ENCODE assay signal across 20 cellular contexts in the genomic region with DNA sequence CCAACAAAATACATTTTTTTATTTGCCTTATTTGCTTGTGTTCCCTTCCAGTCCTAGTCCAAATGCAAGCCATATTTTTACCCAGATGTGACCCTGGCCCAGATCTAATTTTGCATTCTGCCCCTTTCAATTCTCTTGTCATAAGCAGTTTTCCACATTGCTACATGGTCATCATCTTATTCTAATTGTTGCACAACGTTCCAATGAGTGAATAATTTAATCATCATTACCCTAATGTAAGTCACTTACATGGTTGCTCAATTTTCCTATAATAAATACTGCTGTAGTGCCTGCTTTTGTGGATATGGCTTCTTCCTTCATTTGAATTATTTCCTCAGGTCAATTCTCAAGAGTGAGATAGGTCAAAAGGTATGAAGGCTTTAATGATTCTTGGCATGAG. TPM values are rescaled to one million over a fixed set of nuclear protein-coding genes. Genes with fewer than 3 reads are reported as not detected.
DNase-seq lines count a peak whose midpoint lies in the region; ATAC-seq, FAIRE-seq and TF ChIP-seq lines count a peak whose summit lies in the region.
"Had no signal": no experiment of that assay in that cellular context is flagged by ENCODE, and none has a peak within 500 bp of the region (broad histone marks: within the 10 kb centered on the region; RNA-seq: fewer than 3 reads in every experiment).

No MANE protein-coding gene starts in this region.

- H3K9me1 ChIP-seq in endothelial cell of umbilical vein (replicated peaks; ENCODE audit: control insufficient read depth, extremely low read depth, insufficient read depth, low read length), result no peaks in the 10 kb centered on the region

- no peak for ATAC-seq in activated naive CD8-positive, alpha-beta T cell treated with anti-CD3 and anti-CD28 coated beads, Interleukin-2, amount 50 U/mL, for 24 hours
- no peak for ATAC-seq in left lobe of liver
- ATAC-seq: GM23338 had no signal

- H3K79me2 ChIP-seq in Karpas-422 (ENCODE audit: low read length), result no peaks in the 10 kb centered on the region
- no peaks in the 10 kb centered on the region for H3K79me2 ChIP-seq in endothelial cell of umbilical vein (ENCODE audit: control insufficient read depth, insufficient read depth, low read length)

- H3K4me1 ChIP-seq in Karpas-422 (ENCODE audit: low read length) (peaks cover 21% of the 10 kb centered on the region), endothelial cell of umbilical vein (ENCODE audit: control insufficient read depth, extremely low read depth, insufficient read depth, low read length) (no peaks in the 10 kb centered on the region)
- H3K4me1 ChIP-seq: BE2C, HAP-1, Peyer's patch had no signal

- no peak for TF ChIP-seq CTCF in endothelial cell of umbilical vein (IDR thresholded peaks at IDR 0.05; ENCODE audit: extremely low read depth in 1 of 2, insufficient read depth in 1 of 2, low read depth in 1 of 2, low read length in 2 of 2)

- CTCF ChIA-PET in endothelial cell of umbilical vein (lab: Charles Lee), result interaction anchor here (0.5 to 0.7 kb wide), 2 partner anchors 12 to 54 kb away, joined by 3 read pairs; no protein-coding TSS in a partner anchor

- dilution Hi-C loops in endothelial cell of umbilical vein (cut with MboI; ENCODE audit: extremely low pct_ligation_motif_present, low sequenced_read_pairs), result no loop called here

- H3K9me3 ChIP-seq in Karpas-422 (ENCODE audit: low read length) (no peaks in the 10 kb centered on the region), endothelial cell of umbilical vein (replicated peaks; ENCODE audit: control insufficient read depth, insufficient read depth, low read length) (no peaks in the 10 kb centered on the region)
- H3K9me3 ChIP-seq: BE2C, HAP-1, Peyer's patch had no signal

- no peak overlapping the region for H3K4me3 Mint-ChIP-seq in activated naive CD8-positive, alpha-beta T cell treated with anti-CD3 and anti-CD28 coated beads, Interleukin-2, amount 50 U/mL, for 24 hours
- H3K4me3 Mint-ChIP-seq: GM23338 had no signal

- no peak for TF ChIP-seq POLR2A in endothelial cell of umbilical vein (IDR thresholded peaks at IDR 0.05; ENCODE audit: low read depth, low read length)

- no peaks in the 10 kb centered on the region for H3K9me2 ChIP-seq in Karpas-422 (replicated peaks; ENCODE audit: insufficient read depth, low read length)

- H3K9me3 Mint-ChIP-seq in activated naive CD8-positive, alpha-beta T cell treated with anti-CD3 and anti-CD28 coated beads, Interleukin-2, amount 50 U/mL, for 24 hours, result no peaks in the 10 kb centered on the region
- H3K9me3 Mint-ChIP-seq: GM23338 had no signal

- H4K20me1 ChIP-seq in Karpas-422 (ENCODE audit: insufficient read depth, low read depth, low read length) (no peaks in the 10 kb centered on the region), endothelial cell of umbilical vein (replicated peaks; ENCODE audit: control insufficient read depth, extremely low read depth, insufficient read depth, low read length) (no peaks in the 10 kb centered on the region)

- no peak overlapping the region for H3K4me3 ChIP-seq in Karpas-422 (ENCODE audit: low read length)
- no peak overlapping the region for H3K4me3 ChIP-seq in endothelial cell of umbilical vein (replicated peaks in 1 of 3; ENCODE audit: insufficient read depth in 1 of 3, low read depth in 1 of 3, low read length in 3 of 3)
- H3K4me3 ChIP-seq: GM23338, HAP-1, Peyer's patch had no signal

- FAIRE-seq in endothelial cell of umbilical vein (lab: Jason Lieb, UNC), result no peak
- FAIRE-seq: D721Med, GM18507 had no signal

- H2AFZ ChIP-seq in Karpas-422 (ENCODE audit: low read length) (no peak overlapping the region), endothelial cell of umbilical vein (ENCODE audit: low read depth, low read length) (no peak overlapping the region)

- H3K4me1 Mint-ChIP-seq in activated naive CD8-positive, alpha-beta T cell treated with anti-CD3 and anti-CD28 coated beads, Interleukin-2, amount 50 U/mL, for 24 hours, result peaks cover 5% of the 10 kb centered on the region

- intact Hi-C loops in endothelial cell of umbilical vein (cut with micrococcal nuclease), result no loop called here

- H3K36me3 ChIP-seq in Karpas-422 (ENCODE audit: insufficient read depth, low read length) (no peaks in the 10 kb centered on the region), endothelial cell of umbilical vein (ENCODE audit: control insufficient read depth in 2 of 2, extremely low read depth in 1 of 2, insufficient read depth in 2 of 2, low read length in 2 of 2) (no peaks in the 10 kb centered on the region)
- H3K36me3 ChIP-seq: BE2C, HAP-1, Peyer's patch had no signal

- no peak overlapping the region for H3K27ac Mint-ChIP-seq in activated naive CD8-positive, alpha-beta T cell treated with anti-CD3 and anti-CD28 coated beads, Interleukin-2, amount 50 U/mL, for 24 hours
- H3K27ac Mint-ChIP-seq: GM23338 had no signal

- no peak overlapping the region for H3K27ac ChIP-seq in Karpas-422 (ENCODE audit: low read length)
- no peak overlapping the region for H3K27ac ChIP-seq in endothelial cell of umbilical vein (ENCODE audit: insufficient read depth, low read depth, low read length)
- H3K27ac ChIP-seq: Peyer's patch had no signal

- peaks cover under 1% of the 10 kb centered on the region for H3K27me3 Mint-ChIP-seq in activated naive CD8-positive, alpha-beta T cell treated with anti-CD3 and anti-CD28 coated beads, Interleukin-2, amount 50 U/mL, for 24 hours

- H3K4me2 ChIP-seq in Karpas-422 (ENCODE audit: low read depth, low read length, poor library complexity, severe bottlenecking), result peak overlapping the region; percentile 45
- no peak overlapping the region for H3K4me2 ChIP-seq in endothelial cell of umbilical vein (ENCODE audit: insufficient read depth, low read length)
- H3K4me2 ChIP-seq: GM23338 had no signal

- no peaks in the 10 kb centered on the region for H3K27me3 ChIP-seq in Karpas-422 (ENCODE audit: low read length)
- H3K27me3 ChIP-seq in endothelial cell of umbilical vein (ENCODE audit: control insufficient read depth in 2 of 2, insufficient read depth in 2 of 2, low read length in 2 of 2), result peaks cover 0 to 2% of the 10 kb centered on the region in 2 experiments
- H3K27me3 ChIP-seq: BE2C, Peyer's patch had no signal

- no peak overlapping the region for H3K9ac ChIP-seq in Karpas-422 (ENCODE audit: low read length)
- H3K9ac ChIP-seq in endothelial cell of umbilical vein (replicated peaks; ENCODE audit: extremely low read depth, insufficient read depth, low read length), result no peak overlapping the region

- H3K36me3 Mint-ChIP-seq in activated naive CD8-positive, alpha-beta T cell treated with anti-CD3 and anti-CD28 coated beads, Interleukin-2, amount 50 U/mL, for 24 hours (ENCODE audit: low read depth), result peaks cover 2% of the 10 kb centered on the region

- POLR2A ChIA-PET in endothelial cell of umbilical vein (lab: Charles Lee), result no interaction called here

- BruUV-seq in endothelial cell of umbilical vein (replicated peaks; lab: Mats Ljungman, UMichigan), result no TSS peak

- no peak for DNase-seq in Karpas-422
- peak; percentile 32 for DNase-seq in endothelial cell of umbilical vein (ENCODE audit: low read depth, low spot score)
- no peak for DNase-seq in activated naive CD8-positive, alpha-beta T cell treated with anti-CD3 and anti-CD28 coated beads, Interleukin-2, amount 50 U/mL, for 24 hours
- no peak for DNase-seq in left lobe of liver (ENCODE audit: low spot score)
- DNase-seq: BE2C, DMS53, GDM1, KG1, MV-4-11, NCI-H1105 treated with DMSO at 0.1 percent for 48 hours, NCI-H2029 treated with DMSO at 0.1 percent for 48 hours, NCI-H226, NCI-H510A treated with DMSO at 0.1 percent for 48 hours, NCI-H748 treated with DMSO at 0.1 percent for 48 hours, Peyer's patch had no signal

RNA-seq across cellular contexts. Expression of gene RSAD1, which starts 12.8 kb away (rescaled TPM):
- 15.4 and 41.3 TPM in 2 replicates for total RNA-seq in Karpas-422 (2014; rRNA removed; shearing (Covaris generic); ENCODE audit: low replicate concordance)
- 33.1 and 35.5 TPM in 2 replicates for total RNA-seq in endothelial cell of umbilical vein
- polyA plus RNA-seq in endothelial cell of umbilical vein, result 18.4 and 20.3 TPM in 2 replicates
- polyA plus RNA-seq in endothelial cell of umbilical vein (2011; cell fraction: cytosol; rRNA removed), result 17.4 and 20.6 TPM in 2 replicates
- polyA plus RNA-seq in endothelial cell of umbilical vein (2011; cell fraction: nucleus; rRNA removed), result 72.3 and 76.6 TPM in 2 replicates
- 26.9 and 29.4 TPM in 2 replicates for polyA plus RNA-seq in endothelial cell of umbilical vein (2012)
- polyA minus RNA-seq in endothelial cell of umbilical vein, result 19.3 and 21.8 TPM in 2 replicates
- 10.4 TPM for polyA minus RNA-seq in endothelial cell of umbilical vein (2011; cell fraction: cytosol; rRNA and poly(A)+ RNA removed)
- 17.6 and 19.7 TPM in 2 replicates for polyA minus RNA-seq in endothelial cell of umbilical vein (2011; cell fraction: nucleus; rRNA and poly(A)+ RNA removed)
- 27.4 TPM for total RNA-seq in left lobe of liver

RNA-seq across cellular contexts. Expression of gene MYCBPAP, which starts 16.7 kb away (rescaled TPM):
- 2.0 and 2.5 TPM in 2 replicates for total RNA-seq in Karpas-422 (2014; rRNA removed; shearing (Covaris generic); ENCODE audit: low replicate concordance)
- total RNA-seq in endothelial cell of umbilical vein, result 0.25 and 0.66 TPM in 2 replicates
- polyA plus RNA-seq in endothelial cell of umbilical vein, result 0.05 and 0.40 TPM in 2 replicates
- 0.22 and 0.27 TPM in 2 replicates for polyA plus RNA-seq in endothelial cell of umbilical vein (2011; cell fraction: cytosol; rRNA removed)
- polyA plus RNA-seq in endothelial cell of umbilical vein (2011; cell fraction: nucleus; rRNA removed), result 1.6 TPM in 2 replicates
- polyA plus RNA-seq in endothelial cell of umbilical vein (2012), result 0.46 and 0.83 TPM in 2 replicates
- 0.25 TPM in 1 of 2 replicates, not detected in the other for polyA minus RNA-seq in endothelial cell of umbilical vein
- not detected for polyA minus RNA-seq in endothelial cell of umbilical vein (2011; cell fraction: cytosol; rRNA and poly(A)+ RNA removed)
- 0.38 and 1.4 TPM in 2 replicates for polyA minus RNA-seq in endothelial cell of umbilical vein (2011; cell fraction: nucleus; rRNA and poly(A)+ RNA removed)
- not detected for total RNA-seq in left lobe of liver

RNA-seq across cellular contexts. Expression of gene CHAD, which starts 22.8 kb away (rescaled TPM):
- total RNA-seq in Karpas-422 (2014; rRNA removed; shearing (Covaris generic); ENCODE audit: low replicate concordance), result not detected in 2 replicates
- total RNA-seq in endothelial cell of umbilical vein (not detected in 2 replicates), left lobe of liver (12.4 TPM)
- polyA plus RNA-seq in endothelial cell of umbilical vein, result not detected in 2 replicates
- polyA plus RNA-seq in endothelial cell of umbilical vein (2011; cell fraction: cytosol; rRNA removed), result not detected in 2 replicates
- polyA plus RNA-seq in endothelial cell of umbilical vein (2011; cell fraction: nucleus; rRNA removed), result not detected in 2 replicates
- 0.29 and 0.68 TPM in 2 replicates for polyA plus RNA-seq in endothelial cell of umbilical vein (2012)
- not detected in 2 replicates for polyA minus RNA-seq in endothelial cell of umbilical vein
- not detected for polyA minus RNA-seq in endothelial cell of umbilical vein (2011; cell fraction: cytosol; rRNA and poly(A)+ RNA removed)
- not detected in 2 replicates for polyA minus RNA-seq in endothelial cell of umbilical vein (2011; cell fraction: nucleus; rRNA and poly(A)+ RNA removed)
- total RNA-seq: A673, GM23338 had no signal

RNA-seq across cellular contexts. Expression of gene EPN3, which starts 41.0 kb away (rescaled TPM):
- not detected in 2 replicates for total RNA-seq in Karpas-422 (2014; rRNA removed; shearing (Covaris generic); ENCODE audit: low replicate concordance)
- total RNA-seq in endothelial cell of umbilical vein (not detected in 2 replicates), left lobe of liver (0.35 TPM)
- not detected in 2 replicates for polyA plus RNA-seq in endothelial cell of umbilical vein
- polyA plus RNA-seq in endothelial cell of umbilical vein (2011; cell fraction: cytosol; rRNA removed), result 0.03 TPM in 1 of 2 replicates, not detected in the other
- 0.07 TPM in 1 of 2 replicates, not detected in the other for polyA plus RNA-seq in endothelial cell of umbilical vein (2011; cell fraction: nucleus; rRNA removed)
- 0.13 TPM in 1 of 2 replicates, not detected in the other for polyA plus RNA-seq in endothelial cell of umbilical vein (2012)
- polyA minus RNA-seq in endothelial cell of umbilical vein, result not detected in 2 replicates
- polyA minus RNA-seq in endothelial cell of umbilical vein (2011; cell fraction: cytosol; rRNA and poly(A)+ RNA removed), result not detected
- polyA minus RNA-seq in endothelial cell of umbilical vein (2011; cell fraction: nucleus; rRNA and poly(A)+ RNA removed), result not detected in 2 replicates

RNA-seq across cellular contexts. Expression of gene SPATA20, which starts 55.5 kb away (rescaled TPM):
- 38.8 and 76.8 TPM in 2 replicates for total RNA-seq in Karpas-422 (2014; rRNA removed; shearing (Covaris generic); ENCODE audit: low replicate concordance)
- total RNA-seq in endothelial cell of umbilical vein (31.4 and 42.3 TPM in 2 replicates), left lobe of liver (40.6 TPM)
- polyA plus RNA-seq in endothelial cell of umbilical vein, result 51.5 and 52.7 TPM in 2 replicates
- 19.0 and 26.3 TPM in 2 replicates for polyA plus RNA-seq in endothelial cell of umbilical vein (2011; cell fraction: cytosol; rRNA removed)
- polyA plus RNA-seq in endothelial cell of umbilical vein (2011; cell fraction: nucleus; rRNA removed), result 199 and 245 TPM in 2 replicates
- polyA plus RNA-seq in endothelial cell of umbilical vein (2012), result 35.5 and 58.2 TPM in 2 replicates
- 44.0 and 45.6 TPM in 2 replicates for polyA minus RNA-seq in endothelial cell of umbilical vein
- 3.7 TPM for polyA minus RNA-seq in endothelial cell of umbilical vein (2011; cell fraction: cytosol; rRNA and poly(A)+ RNA removed)
- polyA minus RNA-seq in endothelial cell of umbilical vein (2011; cell fraction: nucleus; rRNA and poly(A)+ RNA removed), result 52.6 and 72.8 TPM in 2 replicates

Comparison
In these comparisons a context has a peak if more than half of its experiments do, and no peak if none do; other contexts are left out.
1. RNA of gene CHAD, which starts 22.8 kb away (total RNA-seq): 12.4 TPM in left lobe of liver (single experiment); not detected in Karpas-422 and not detected in endothelial cell of umbilical vein; every median in the first group is over 10 times any median in the second.